In the genomic region with DNA sequence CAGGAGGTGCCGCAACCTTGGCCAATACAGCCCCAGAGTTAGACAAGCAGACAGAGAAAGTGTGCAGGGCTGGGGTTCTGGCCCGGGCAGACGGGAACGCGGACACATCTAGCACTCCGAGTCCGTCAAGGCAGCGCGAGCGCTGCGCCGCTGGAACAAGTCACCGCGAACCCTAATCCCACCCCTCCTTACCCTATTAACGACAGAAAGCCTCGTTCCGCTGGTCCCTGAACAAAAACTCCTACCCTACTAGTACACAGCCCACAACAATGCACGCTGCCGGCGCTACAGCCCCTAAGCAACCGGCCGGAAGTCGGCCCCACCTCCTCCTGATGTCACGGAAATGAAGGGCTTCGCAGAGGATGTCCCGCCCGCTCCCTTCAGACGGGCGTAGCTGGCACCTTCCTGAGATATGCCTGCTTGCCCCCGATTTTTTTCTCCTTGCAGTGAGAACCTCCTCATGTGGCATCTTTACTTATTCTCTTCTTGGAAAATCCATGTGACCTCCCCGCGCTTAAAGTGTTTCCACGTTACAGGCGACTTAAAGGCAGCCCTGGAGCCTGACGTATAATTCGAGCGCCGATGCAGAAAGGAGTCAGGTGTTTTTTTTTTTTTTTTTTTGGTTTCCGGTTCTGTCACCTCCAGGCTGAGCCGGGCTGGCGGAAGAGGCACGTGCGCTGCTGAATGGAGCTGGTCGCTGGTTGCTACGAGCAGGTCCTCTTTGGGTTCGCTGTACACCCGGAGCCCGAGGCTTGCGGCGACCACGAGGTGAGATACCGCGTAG, we compare ENCODE assay signal across 8 cellular contexts. TPM values are rescaled to one million over a fixed set of nuclear protein-coding genes. Genes with fewer than 3 reads are reported as not detected.
DNase-seq lines count a peak whose midpoint lies in the region; ATAC-seq and TF ChIP-seq lines count a peak whose summit lies in the region.

Gene C6orf52, minus strand, starts transcription at position 315 of the 784 bp plus-strand sequence. CDS start 7,066 bp downstream, outside the sequence.
Gene PAK1IP1, plus strand, starts transcription at position 671 of the 784 bp plus-strand sequence. Its CDS starts 14 bp downstream, at position 685.

- no peaks in the 10 kb centered on the region for H3K27me3 Mint-ChIP-seq in activated T-helper 2 cell treated with anti-CD3 and anti-CD28 coated beads, Interferon-gamma antibody, Interleukin-2, Interleukin-4, amounts not matched to agents 10 μg/mL and 5 μg/mL and 100 μg/mL, durations not matched to agents 14 hours and 24 hours and 36 hours (ENCODE audit: low read depth)
- peaks cover 0 to 6% (median 0%) of the 10 kb centered on the region in 5 donors for H3K27me3 Mint-ChIP-seq in naive thymus-derived CD8-positive, alpha-beta T cell
- H3K27me3 Mint-ChIP-seq in stimulated activated naive B cell treated with anti-CD40 and anti-IgM and Interleukin-4, amounts not matched to agents 10 μg/mL and 1 μg/mL and 100 μg/mL, for 72 hours = no peaks in the 10 kb centered on the region

- POLR2A ChIA-PET in naive thymus-derived CD8-positive, alpha-beta T cell (lab: Charles Lee) = interaction anchor here (0.7 to 3.4 kb wide), 13 partner anchors 11 to 399 kb away, joined by 3 to 77 read pairs (median 6); partner anchors contain the start of genes SMIM13, TMEM14B and TMEM14C

- H3K36me3 Mint-ChIP-seq in activated T-helper 2 cell treated with anti-CD3 and anti-CD28 coated beads, Interferon-gamma antibody, Interleukin-2, Interleukin-4, amounts not matched to agents 10 μg/mL and 5 μg/mL and 100 μg/mL, durations not matched to agents 14 hours and 24 hours and 36 hours (ENCODE audit: low read depth) = peaks cover 41% of the 10 kb centered on the region
- peaks cover 0 to 21% (median 7%) of the 10 kb centered on the region in 3 donors for H3K36me3 Mint-ChIP-seq in naive thymus-derived CD8-positive, alpha-beta T cell
- peaks cover 21 to 36% of the 10 kb centered on the region in 2 donors for H3K36me3 Mint-ChIP-seq in stimulated activated naive B cell treated with anti-CD40 and anti-IgM and Interleukin-4, amounts not matched to agents 10 μg/mL and 1 μg/mL and 100 μg/mL, for 72 hours

- ATAC-seq in naive thymus-derived CD8-positive, alpha-beta T cell = peak; percentile 92 to 93
- ATAC-seq in stimulated activated naive B cell treated with anti-CD40 and anti-IgM and Interleukin-4, amounts not matched to agents 10 μg/mL and 1 μg/mL and 100 μg/mL, for 72 hours (replicated peaks) = peak; percentile 96 to 98

- H3K4me3 Mint-ChIP-seq in activated T-helper 2 cell treated with anti-CD3 and anti-CD28 coated beads, Interferon-gamma antibody, Interleukin-2, Interleukin-4, amounts not matched to agents 10 μg/mL and 5 μg/mL and 100 μg/mL, durations not matched to agents 14 hours and 24 hours and 36 hours (ENCODE audit: low read depth) = peak within 1 kb of the TSS; percentile 99
- H3K4me3 Mint-ChIP-seq in naive thymus-derived CD8-positive, alpha-beta T cell = peak within 1 kb of the TSS; percentile 93 to 100 (median 98)
- H3K4me3 Mint-ChIP-seq in stimulated activated naive B cell treated with anti-CD40 and anti-IgM and Interleukin-4, amounts not matched to agents 10 μg/mL and 1 μg/mL and 100 μg/mL, for 72 hours = peak within 1 kb of the TSS; percentile 89 to 97

- peak within 1 kb of the TSS; percentile 100 for H3K27ac Mint-ChIP-seq in activated T-helper 2 cell treated with anti-CD3 and anti-CD28 coated beads, Interferon-gamma antibody, Interleukin-2, Interleukin-4, amounts not matched to agents 10 μg/mL and 5 μg/mL and 100 μg/mL, durations not matched to agents 14 hours and 24 hours and 36 hours
- H3K27ac Mint-ChIP-seq in naive thymus-derived CD8-positive, alpha-beta T cell = peak within 1 kb of the TSS; percentile 100
- H3K27ac Mint-ChIP-seq in stimulated activated naive B cell treated with anti-CD40 and anti-IgM and Interleukin-4, amounts not matched to agents 10 μg/mL and 1 μg/mL and 100 μg/mL, for 72 hours = peak within 1 kb of the TSS; percentile 99

- intact Hi-C loops in activated T-helper 2 cell treated with anti-CD3 and anti-CD28 coated beads, Interferon-gamma antibody, Interleukin-2, Interleukin-4, amounts not matched to agents 10 μg/mL and 5 μg/mL and 100 μg/mL, durations not matched to agents 14 hours and 24 hours and 36 hours (cut with micrococcal nuclease) = loop anchor here (1.0 to 5.0 kb wide), 7 partner anchors 29 to 399 kb away; partner anchors contain the start of genes MAK, SMIM13, TMEM14B and TMEM14C

- H3K4me3 ChIP-seq in LNCaP clone FGC (ENCODE audit: low read depth, low read length) = peak within 1 kb of the TSS; percentile 94

- H3K9me3 Mint-ChIP-seq in activated T-helper 2 cell treated with anti-CD3 and anti-CD28 coated beads, Interferon-gamma antibody, Interleukin-2, Interleukin-4, amounts not matched to agents 10 μg/mL and 5 μg/mL and 100 μg/mL, durations not matched to agents 14 hours and 24 hours and 36 hours = no peaks in the 10 kb centered on the region
- H3K9me3 Mint-ChIP-seq in naive thymus-derived CD8-positive, alpha-beta T cell = peaks cover 0 to 12% (median 0%) of the 10 kb centered on the region in 9 donors
- no peaks in the 10 kb centered on the region for H3K9me3 Mint-ChIP-seq in stimulated activated naive B cell treated with anti-CD40 and anti-IgM and Interleukin-4, amounts not matched to agents 10 μg/mL and 1 μg/mL and 100 μg/mL, for 72 hours

- DNase-seq in EL (peak; percentile 94), H4 (ENCODE audit: low spot score) (peak; percentile 90), LNCaP clone FGC (ENCODE audit: low read depth) (peak; percentile 86), RPMI8226 (peak; percentile 98), fibroblast of peridontal ligament (ENCODE audit: extremely low read depth) (peak; percentile 96)
- peak; percentile 92 for DNase-seq in activated T-helper 2 cell treated with anti-CD3 and anti-CD28 coated beads, Interferon-gamma antibody, Interleukin-2, Interleukin-4, amounts not matched to agents 10 μg/mL and 5 μg/mL and 100 μg/mL, durations not matched to agents 14 hours and 24 hours and 36 hours (ENCODE audit: low spot score)
- peak; percentile 80 to 99 (median 94) for DNase-seq in naive thymus-derived CD8-positive, alpha-beta T cell
- DNase-seq in stimulated activated naive B cell treated with anti-CD40 and anti-IgM and Interleukin-4, amounts not matched to agents 10 μg/mL and 1 μg/mL and 100 μg/mL, for 72 hours = peak; percentile 93

- no peak for TF ChIP-seq CTCF in LNCaP clone FGC (IDR thresholded peaks at IDR 0.05; ENCODE audit: control insufficient read depth, extremely low read depth, insufficient read depth)

- H3K4me1 Mint-ChIP-seq in activated T-helper 2 cell treated with anti-CD3 and anti-CD28 coated beads, Interferon-gamma antibody, Interleukin-2, Interleukin-4, amounts not matched to agents 10 μg/mL and 5 μg/mL and 100 μg/mL, durations not matched to agents 14 hours and 24 hours and 36 hours (ENCODE audit: low read depth) = peaks cover 21% of the 10 kb centered on the region
- H3K4me1 Mint-ChIP-seq in naive thymus-derived CD8-positive, alpha-beta T cell = peaks cover 14 to 50% (median 47%) of the 10 kb centered on the region in 4 donors
- peaks cover 20 to 47% of the 10 kb centered on the region in 2 donors for H3K4me1 Mint-ChIP-seq in stimulated activated naive B cell treated with anti-CD40 and anti-IgM and Interleukin-4, amounts not matched to agents 10 μg/mL and 1 μg/mL and 100 μg/mL, for 72 hours

RNA-seq across cellular contexts. Expression of gene C6orf52, which starts in this region (rescaled TPM):
- total RNA-seq in H4 (2014; rRNA removed; shearing (Covaris generic)) = 5.0 TPM in 1 of 2 replicates, not detected in the other
- 1.7 and 2.4 TPM in 2 replicates for total RNA-seq in activated T-helper 2 cell treated with anti-CD3 and anti-CD28 coated beads, Interferon-gamma antibody, Interleukin-2, Interleukin-4, amounts not matched to agents 10 μg/mL and 5 μg/mL and 100 μg/mL, durations not matched to agents 14 hours and 24 hours and 36 hours
- 1 to 10 TPM; 1.2 to 1.8 TPM for total RNA-seq in naive thymus-derived CD8-positive, alpha-beta T cell
- 1 to 10 TPM in 1 of 3 donors, under 1 TPM in 1, not detected in 1; 0.60 to 1.0 TPM for polyA plus RNA-seq in naive thymus-derived CD8-positive, alpha-beta T cell

RNA-seq across cellular contexts. Expression of gene PAK1IP1, which starts in this region (rescaled TPM):
- total RNA-seq in H4 (2014; rRNA removed; shearing (Covaris generic)) = 26.4 and 33.2 TPM in 2 replicates
- 27.9 and 28.8 TPM in 2 replicates for total RNA-seq in activated T-helper 2 cell treated with anti-CD3 and anti-CD28 coated beads, Interferon-gamma antibody, Interleukin-2, Interleukin-4, amounts not matched to agents 10 μg/mL and 5 μg/mL and 100 μg/mL, durations not matched to agents 14 hours and 24 hours and 36 hours
- total RNA-seq in naive thymus-derived CD8-positive, alpha-beta T cell = 10 to 100 TPM in 1 of 2 experiments, 1 to 10 TPM in 1; 8.5 to 11.0 TPM
- polyA plus RNA-seq in naive thymus-derived CD8-positive, alpha-beta T cell = 10 to 100 TPM; 17.6 to 26.9 (median 22.4) TPM

Comparison
In these comparisons a context has a peak if more than half of its experiments do, and no peak if none do; other contexts are left out.
1. Peak in every context shown above with its lines: DNase-seq, ATAC-seq and H3K4me3 ChIP-seq.